In genomic region chr1:8604041-8604942, GRCh38 we compare ENCODE assay signal across 8 cellular contexts.
A peak's percentile ranks its signal among the peaks of the same experiment; 100 is the strongest.
DNase-seq lines count a peak whose midpoint lies in the region; ATAC-seq, FAIRE-seq and TF ChIP-seq lines count a peak whose summit lies in the region.

No MANE protein-coding gene starts in this region.

- peaks cover 0 to 79% (median 33%) of the 10 kb centered on the region in 11 experiments; a peak in 17 of 22 replicates for H4K20me1 ChIP-seq in BLaER1 treated with 17β-estradiol and CSF1 and Interleukin-3, amounts not matched to agents 10 nM and 100 nM
- H4K20me1 ChIP-seq in GM12878 (ENCODE audit: control insufficient read depth, insufficient read depth) = no peaks in the 10 kb centered on the region

- H3K9ac ChIP-seq in BLaER1 treated with 17β-estradiol and CSF1 and Interleukin-3, amounts not matched to agents 10 nM and 100 nM = no peak overlapping the region
- H3K9ac ChIP-seq in GM12878 (ENCODE audit: control insufficient read depth, insufficient read depth, low read length) = no peak overlapping the region

- ATAC-seq in GM19351 (IDR thresholded peaks at IDR 0.05; ENCODE audit: unreplicated experiment) (peak; percentile 90), HG03280 (IDR thresholded peaks at IDR 0.05; ENCODE audit: unreplicated experiment) (peak; percentile 82), GM12878 (peak; percentile 95)

- peak; percentile 82 for DNase-seq in GM12878 (ENCODE audit: low read depth, low spot score)
- no peak for DNase-seq in SKM-1 treated with dmso at 0.1 percent for 144 hours (lab: John Stamatoyannopoulos, UW; ENCODE audit: unreplicated experiment)
- no peak for DNase-seq in NCI-H1048 (lab: John Stamatoyannopoulos, UW)
- no peak for DNase-seq in NCI-H1694 treated with DMSO at 0.1 percent for 48 hours (lab: John Stamatoyannopoulos, UW)
- DNase-seq in right atrium auricular region (ENCODE audit: low spot score) = no peak

- peak; percentile 96 for FAIRE-seq in GM12878 (lab: Jason Lieb, UNC)

- H3K27ac ChIP-seq in BLaER1 treated with 17β-estradiol and CSF1 and Interleukin-3, amounts not matched to agents 10 nM and 100 nM = peak overlapping the region in 7 of 11 experiments; percentile 14 to 65 (median 55); a peak in 12 of 22 replicates
- H3K27ac ChIP-seq in GM12878 (ENCODE audit: control insufficient read depth, insufficient read depth) (peak overlapping the region; percentile 29; the same call in 1 of the 2 replicates), right atrium auricular region (no peak overlapping the region)

- POLR2A ChIA-PET in GM12878 (lab: Charles Lee) = interaction anchor here (0.6 to 1.0 kb wide), 2 partner anchors 31 to 57 kb away, joined by 3 read pairs; no protein-coding TSS in a partner anchor

- H2AFZ ChIP-seq in GM12878 (ENCODE audit: control insufficient read depth, low read depth, low read length) = no peak overlapping the region

- in situ Hi-C loops in GM12878 (cut with MboI) = no loop called here

- 0 out of 20 replicates have a peak overlapping the region, but pooled peaks of 1 of the 10 experiments have one; percentile 8 for H3K4me3 ChIP-seq in BLaER1 treated with 17β-estradiol and CSF1 and Interleukin-3, amounts not matched to agents 10 nM and 100 nM
- H3K4me3 ChIP-seq in GM12878 (peak overlapping the region; percentile 46; the same call in 1 of the 2 replicates), right atrium auricular region (no peak overlapping the region)

- 0% methylated on average over 7 of the region's 7 CpGs for WGBS in GM12878 (ENCODE audit: insufficient coverage, insufficient replicate concordance, low lambda C conversion rate, missing lambda C conversion rate)

- TF ChIP-seq POLR2A in GM12878 (IDR thresholded peaks at IDR 0.05; ENCODE audit: low read depth, low read length) = no peak

- intact Hi-C loops in GM12878 (cut with micrococcal nuclease; ENCODE audit: unreplicated experiment) = loop anchor here (5.0 kb wide), 1 partner anchor 38 kb away; no protein-coding TSS in a partner anchor

- H3K27me3 ChIP-seq in BLaER1 treated with 17β-estradiol and CSF1 and Interleukin-3, amounts not matched to agents 10 nM and 100 nM = no peaks in the 10 kb centered on the region
- H3K27me3 ChIP-seq in GM12878 (replicated peaks in 1 of 2; ENCODE audit: control insufficient read depth in 2 of 2, insufficient read depth in 2 of 2, low read length in 1 of 2) = no peaks in the 10 kb centered on the region
- no peaks in the 10 kb centered on the region for H3K27me3 ChIP-seq in right atrium auricular region

- TF ChIP-seq EP300 in GM12878 (IDR thresholded peaks at IDR 0.05; ENCODE audit: borderline replicate concordance in 1 of 2, control insufficient read depth in 1 of 2, low read depth in 2 of 2, low read length in 2 of 2) = peak in 1 of 2 experiments; percentile 58; a peak in 1 of 4 replicates

- TF ChIP-seq CTCF in GM12878 (IDR thresholded peaks at IDR 0.05 in 2 of 3, conservative IDR thresholded peaks at IDR 0.05 in 1 of 3; ENCODE audit: control insufficient read depth in 2 of 3, extremely low read depth in 1 of 3, insufficient read depth in 1 of 3, low read depth in 3 of 3, low read length in 3 of 3) (no peak), right atrium auricular region (IDR thresholded peaks at IDR 0.05) (no peak)

- SMC1A ChIA-PET in GM12878 (lab: Charles Lee; ENCODE audit: uncharacterized antibody, unreplicated experiment) = interaction anchor here (0.7 to 2.7 kb wide), 16 partner anchors 8 to 125 kb away, joined by 3 to 11 read pairs (median 4); no protein-coding TSS in a partner anchor

- TF ChIP-seq RAD21 in GM12878 (IDR thresholded peaks at IDR 0.05; ENCODE audit: insufficient read depth, low read depth, low read length) = 0 out of 2 replicates have a peak, but pooled peaks have one; percentile 12

- peaks cover 0 to 48% (median 26%) of the 10 kb centered on the region in 11 experiments; a peak in 16 of 22 replicates for H3K9me3 ChIP-seq in BLaER1 treated with 17β-estradiol and CSF1 and Interleukin-3, amounts not matched to agents 10 nM and 100 nM (replicated peaks in 1 of 11)
- no peaks in the 10 kb centered on the region for H3K9me3 ChIP-seq in GM12878 (replicated peaks; ENCODE audit: control insufficient read depth, insufficient read depth, low read length)
- H3K9me3 ChIP-seq in right atrium auricular region = no peaks in the 10 kb centered on the region

- peaks cover 11 to 32% (median 23%) of the 10 kb centered on the region in 10 experiments for H3K4me1 ChIP-seq in BLaER1 treated with 17β-estradiol and CSF1 and Interleukin-3, amounts not matched to agents 10 nM and 100 nM
- H3K4me1 ChIP-seq in GM12878 (ENCODE audit: control insufficient read depth, insufficient read depth, low read length) = peaks cover 19% of the 10 kb centered on the region
- H3K4me1 ChIP-seq in right atrium auricular region = peaks cover 0 to 17% of the 10 kb centered on the region in 2 donors

- H3K4me2 ChIP-seq in BLaER1 treated with 17β-estradiol and CSF1 and Interleukin-3, amounts not matched to agents 10 nM and 100 nM = peak overlapping the region; percentile 23 to 64 (median 45); a peak in 21 of 22 replicates
- peak overlapping the region; percentile 60 for H3K4me2 ChIP-seq in GM12878 (ENCODE audit: control insufficient read depth, insufficient read depth)

- CTCF ChIA-PET in GM12878 (lab: Yijun Ruan, JAX) = interaction anchor here (1.0 to 2.2 kb wide), 5 partner anchors 20 to 67 kb away, joined by 3 to 9 read pairs (median 5); no protein-coding TSS in a partner anchor

- RAD21 ChIA-PET in GM12878 (lab: Charles Lee; ENCODE audit: unreplicated experiment) = interaction anchor here (0.6 to 1.9 kb wide), 7 partner anchors 16 to 404 kb away, joined by 3 to 7 read pairs (median 3); no protein-coding TSS in a partner anchor

- peaks cover 8 to 95% (median 84%) of the 10 kb centered on the region in 11 experiments; a peak in 19 of 22 replicates for H3K36me3 ChIP-seq in BLaER1 treated with 17β-estradiol and CSF1 and Interleukin-3, amounts not matched to agents 10 nM and 100 nM
- H3K36me3 ChIP-seq in GM12878 (ENCODE audit: control insufficient read depth in 2 of 2, insufficient read depth in 2 of 2, low read length in 1 of 2) (no peaks in the 10 kb centered on the region; a peak in 1 of 4 replicates), right atrium auricular region (no peaks in the 10 kb centered on the region)

- peaks cover 4% of the 10 kb centered on the region; the same call in 1 of the 2 replicates for H3K79me2 ChIP-seq in GM12878 (ENCODE audit: control insufficient read depth, insufficient read depth, low read length)

- no TSS peak for BruUV-seq in GM12878 (replicated peaks; lab: Mats Ljungman, UMichigan)

TF ChIP-seq in GM12878, 131 proteins besides CTCF, POLR2A, EP300 and RAD21 (continues in another document):
- TF ChIP-seq BCL11A (IDR thresholded peaks at IDR 0.05; ENCODE audit: low read depth, low read length) = peak; percentile 57; the same call in 1 of the 2 replicates
- no peak for TF ChIP-seq HDAC2 (IDR thresholded peaks at IDR 0.05)
- TF ChIP-seq MAX (IDR thresholded peaks at IDR 0.05; ENCODE audit: low read depth, low read length) = no peak
- TF ChIP-seq IRF4 (IDR thresholded peaks at IDR 0.05; ENCODE audit: low read depth, low read length) = peak; percentile 91
- TF ChIP-seq ETV6 (conservative IDR thresholded peaks at IDR 0.05 in 1 of 2, IDR thresholded peaks at IDR 0.05 in 1 of 2; ENCODE audit: borderline replicate concordance in 1 of 2, low read depth in 1 of 2) = peak in 1 of 2 experiments; percentile 92; a peak in 2 of 4 replicates
- no peak for TF ChIP-seq SIX5 (IDR thresholded peaks at IDR 0.05; ENCODE audit: low read depth, low read length, severe bottlenecking)
- peak; percentile 96 for TF ChIP-seq JUNB (IDR thresholded peaks at IDR 0.05)
- TF ChIP-seq JUND (IDR thresholded peaks at IDR 0.05; ENCODE audit: low read depth, low read length) = peak; percentile 82; the same call in 1 of the 2 replicates
- TF ChIP-seq HCFC1 (IDR thresholded peaks at IDR 0.05; ENCODE audit: low read length) = no peak
- peak; percentile 94 for TF ChIP-seq NFIC (IDR thresholded peaks at IDR 0.05; ENCODE audit: low read depth, low read length)
- no peak for TF ChIP-seq CEBPZ (IDR thresholded peaks at IDR 0.05; ENCODE audit: low read depth, low read length)

Comparison
In these comparisons a context has a peak if more than half of its experiments do, and no peak if none do; other contexts are left out.
1. H3K27ac ChIP-seq: peak in BLaER1 treated with 17β-estradiol and CSF1 and Interleukin-3, amounts not matched to agents 10 nM and 100 nM (7 of 11) and GM12878 (single experiment); none in right atrium auricular region (0 of 2).
2. Peak in every context shown above with its lines, with median percentiles within 50 percentile points of each other: ATAC-seq.